16 cellular contexts compared by ENCODE assay signal in the genomic region with DNA sequence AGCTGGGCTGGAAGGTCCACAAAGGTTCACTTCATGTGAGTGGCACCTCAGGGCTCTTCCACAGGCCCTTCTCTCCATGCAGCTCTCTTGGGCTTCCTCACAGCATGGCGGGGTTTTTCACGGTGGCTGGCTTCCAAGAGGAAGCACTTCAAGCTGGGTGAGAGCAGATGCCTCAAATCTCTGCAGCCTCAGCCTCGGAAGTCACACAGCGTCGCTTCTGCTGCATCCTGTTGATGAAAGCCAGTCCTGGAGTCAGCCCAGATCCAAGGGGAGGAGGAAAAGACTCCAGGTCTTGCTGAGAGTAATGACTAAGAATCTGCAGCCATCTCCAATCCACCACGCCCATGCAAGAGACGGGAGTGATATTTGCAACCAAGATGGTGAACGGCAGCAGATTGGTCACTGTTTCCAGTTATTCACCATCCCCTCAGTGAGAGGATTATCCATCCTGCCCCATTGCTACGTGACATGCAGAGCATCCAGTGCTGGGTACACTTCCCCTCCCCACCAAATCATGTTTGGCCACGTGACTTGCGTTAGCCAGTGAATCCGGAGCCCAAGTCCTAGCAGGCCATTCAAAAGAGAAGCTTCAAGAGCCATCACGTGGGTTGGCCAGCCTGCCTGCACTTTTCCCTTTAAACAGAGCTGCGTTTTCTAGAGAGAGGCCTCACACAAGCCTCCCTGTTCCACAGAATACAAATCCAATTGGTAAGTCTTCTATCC.
DNase-seq lines count a peak whose midpoint lies in the region; ATAC-seq and TF ChIP-seq lines count a peak whose summit lies in the region.
"Had no signal": no experiment of that assay in that cellular context is flagged by ENCODE, and none has a peak within 500 bp of the region (broad histone marks: within the 10 kb centered on the region; RNA-seq: fewer than 3 reads in every experiment).

No MANE protein-coding gene starts in this region.

- no peak for TF ChIP-seq CTCF in SK-N-SH (IDR thresholded peaks at IDR 0.05)
- no peak for TF ChIP-seq CTCF in fibroblast of mammary gland (conservative IDR thresholded peaks at IDR 0.05; ENCODE audit: control insufficient read depth, insufficient read depth, low read depth, low read length)
- no peak for TF ChIP-seq CTCF in ascending aorta (IDR thresholded peaks at IDR 0.05)
- TF ChIP-seq CTCF in HFFc6 (IDR thresholded peaks at IDR 0.05) = no peak

- TF ChIP-seq RAD21 in SK-N-SH (IDR thresholded peaks at IDR 0.05; ENCODE audit: low read length) = no peak

- CTCF ChIA-PET in SK-N-SH (lab: Yijun Ruan, JAX) = no interaction called here

- H3K4me1 ChIP-seq in SK-N-SH (ENCODE audit: control insufficient read depth in 1 of 2, insufficient read depth in 2 of 2, low read depth in 1 of 2, low read length in 1 of 2) (peaks cover 0 to 21% of the 10 kb centered on the region in 2 experiments; a peak in 1 of 4 replicates), ascending aorta (peaks cover 0 to 23% of the 10 kb centered on the region in 2 donors)

- ATAC-seq in SK-N-SH treated with all-trans-retinoic acid at 6 μM for 48 hours = no peak
- ATAC-seq: left lobe of liver; naive thymus-derived CD4-positive, alpha-beta T cell had no signal

- 91% methylated on average over 13 of the region's 14 CpGs for WGBS in SK-N-SH (ENCODE audit: low lambda C conversion rate)

- intact Hi-C loops in ascending aorta (cut with DNase I) = no loop called here

- no peaks in the 10 kb centered on the region for H3K79me2 ChIP-seq in SK-N-SH (ENCODE audit: insufficient read depth)
- H3K79me2 ChIP-seq: hepatocyte had no signal

- H3K9me3 ChIP-seq in SK-N-SH (no peaks in the 10 kb centered on the region), ascending aorta (no peaks in the 10 kb centered on the region)

- no peak overlapping the region for H3K27ac Mint-ChIP-seq in HFFc6
- H3K27ac Mint-ChIP-seq: activated B cell treated with CpG ODN at 0.5 μM for 24 hours; activated naive CD8-positive, alpha-beta T cell; naive thymus-derived CD4-positive, alpha-beta T cell had no signal

- peaks cover 10% of the 10 kb centered on the region; the same call in 1 of the 2 replicates for H3K27me3 Mint-ChIP-seq in HFFc6 (ENCODE audit: insufficient read depth)
- H3K27me3 Mint-ChIP-seq: activated naive CD8-positive, alpha-beta T cell had no signal

- H3K4me1 Mint-ChIP-seq in HFFc6 (ENCODE audit: low read depth) = peaks cover 10% of the 10 kb centered on the region
- H3K4me1 Mint-ChIP-seq: activated B cell treated with CpG ODN at 0.5 μM for 24 hours had no signal

- H3K4me3 Mint-ChIP-seq in HFFc6 = no peak overlapping the region
- H3K4me3 Mint-ChIP-seq: activated B cell treated with CpG ODN at 0.5 μM for 24 hours; activated naive CD8-positive, alpha-beta T cell; naive thymus-derived CD4-positive, alpha-beta T cell had no signal

- no peaks in the 10 kb centered on the region for H4K20me1 ChIP-seq in SK-N-SH (ENCODE audit: insufficient read depth)

- no peak overlapping the region for H3K4me3 ChIP-seq in SK-N-SH (ENCODE audit: low read depth in 2 of 2, low read length in 1 of 2)
- no peak overlapping the region for H3K4me3 ChIP-seq in fibroblast of mammary gland (ENCODE audit: control insufficient read depth, low read depth, low read length)
- no peak overlapping the region for H3K4me3 ChIP-seq in ascending aorta
- H3K4me3 ChIP-seq: hepatocyte had no signal

- no peaks in the 10 kb centered on the region for H3K9me3 Mint-ChIP-seq in HFFc6

- H3K27ac ChIP-seq in SK-N-SH (ENCODE audit: low read depth in 2 of 2, low read length in 1 of 2) (no peak overlapping the region), temporal lobe (ENCODE audit: low read depth, low read length) (peak overlapping the region; percentile 58), ascending aorta (no peak overlapping the region)
- H3K27ac ChIP-seq: hepatocyte had no signal

- no peaks in the 10 kb centered on the region for H3K36me3 Mint-ChIP-seq in HFFc6 (ENCODE audit: low read depth)
- H3K36me3 Mint-ChIP-seq: activated naive CD8-positive, alpha-beta T cell; naive thymus-derived CD4-positive, alpha-beta T cell had no signal

- H3F3A ChIP-seq in SK-N-SH (replicated peaks; ENCODE audit: insufficient read depth) = no peaks in the 10 kb centered on the region

- no peak for TF ChIP-seq EP300 in SK-N-SH (IDR thresholded peaks at IDR 0.05; ENCODE audit: borderline replicate concordance in 1 of 2, low read depth in 1 of 2, low read length in 1 of 2)

- POLR2A ChIA-PET in SK-N-SH (lab: Yijun Ruan, JAX) = no interaction called here

- no peak overlapping the region for H3K4me2 ChIP-seq in SK-N-SH
- H3K4me2 ChIP-seq: hepatocyte had no signal

- H3K36me3 ChIP-seq in SK-N-SH (replicated peaks in 1 of 2; ENCODE audit: control insufficient read depth in 1 of 2, insufficient read depth in 2 of 2, low read length in 1 of 2) (no peaks in the 10 kb centered on the region), ascending aorta (no peaks in the 10 kb centered on the region)

- DNase-seq in SK-N-SH = no peak
- peak; percentile 74 for DNase-seq in RPMI7951 (ENCODE audit: low read depth)
- peak; percentile 18 for DNase-seq in fibroblast of mammary gland (ENCODE audit: low read depth)
- no peak for DNase-seq in ascending aorta (ENCODE audit: low spot score in 2 of 2)
- DNase-seq in HFFc6 = no peak
- no peak for DNase-seq in stimulated activated CD4-positive, alpha-beta T cell treated with anti-CD3 and anti-CD28 coated beads, Interleukin-2, amount 100 ng/mL, for 48 hours
- DNase-seq: activated B cell treated with CpG ODN at 0.5 μM for 24 hours; erythroblast; naive thymus-derived CD4-positive, alpha-beta T cell; NCI-H1694 treated with DMSO at 0.1 percent for 48 hours; stimulated activated naive CD4-positive, alpha-beta T cell had no signal

- H2AFZ ChIP-seq in SK-N-SH (ENCODE audit: low read depth) = no peak overlapping the region
- H2AFZ ChIP-seq: hepatocyte had no signal

- no peaks in the 10 kb centered on the region for H3K9me2 ChIP-seq in SK-N-SH

- no peak overlapping the region for H3K9ac ChIP-seq in SK-N-SH

- H3K27me3 ChIP-seq in SK-N-SH (ENCODE audit: insufficient read depth) (no peaks in the 10 kb centered on the region), ascending aorta (no peaks in the 10 kb centered on the region)
- H3K27me3 ChIP-seq: hepatocyte had no signal

TF ChIP-seq in SK-N-SH treated with all-trans-retinoic acid at 6 μM for 48 hours, 23 proteins besides CTCF, POLR2A, EP300 and RAD21:
- TF ChIP-seq, protein P1, sequence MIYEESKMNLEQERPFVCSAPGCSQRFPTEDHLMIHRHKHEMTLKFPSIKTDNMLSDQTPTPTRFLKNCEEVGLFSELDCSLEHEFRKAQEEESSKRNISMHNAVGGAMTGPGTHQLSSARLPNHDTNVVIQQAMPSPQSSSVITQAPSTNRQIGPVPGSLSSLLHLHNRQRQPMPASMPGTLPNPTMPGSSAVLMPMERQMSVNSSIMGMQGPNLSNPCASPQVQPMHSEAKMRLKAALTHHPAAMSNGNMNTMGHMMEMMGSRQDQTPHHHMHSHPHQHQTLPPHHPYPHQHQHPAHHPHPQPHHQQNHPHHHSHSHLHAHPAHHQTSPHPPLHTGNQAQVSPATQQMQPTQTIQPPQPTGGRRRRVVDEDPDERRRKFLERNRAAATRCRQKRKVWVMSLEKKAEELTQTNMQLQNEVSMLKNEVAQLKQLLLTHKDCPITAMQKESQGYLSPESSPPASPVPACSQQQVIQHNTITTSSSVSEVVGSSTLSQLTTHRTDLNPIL (CRISPR knock-in tag; IDR thresholded peaks at IDR 0.05; ENCODE audit: low read depth) = no peak
- TF ChIP-seq ZNF565 (CRISPR knock-in tag; conservative IDR thresholded peaks at IDR 0.05; ENCODE audit: low read depth) (peak; percentile 99), OSR1 (CRISPR knock-in tag; IDR thresholded peaks at IDR 0.05) (no peak), ZFP30 (CRISPR knock-in tag; IDR thresholded peaks at IDR 0.05) (no peak), CSDC2 (CRISPR knock-in tag; IDR thresholded peaks at IDR 0.05) (no peak)

TF ChIP-seq in SK-N-SH, 30 proteins besides CTCF, POLR2A, EP300 and RAD21 (continues in another document):
- no peak for TF ChIP-seq FOXJ3 (CRISPR knock-in tag; IDR thresholded peaks at IDR 0.05)
- TF ChIP-seq, protein P2, sequence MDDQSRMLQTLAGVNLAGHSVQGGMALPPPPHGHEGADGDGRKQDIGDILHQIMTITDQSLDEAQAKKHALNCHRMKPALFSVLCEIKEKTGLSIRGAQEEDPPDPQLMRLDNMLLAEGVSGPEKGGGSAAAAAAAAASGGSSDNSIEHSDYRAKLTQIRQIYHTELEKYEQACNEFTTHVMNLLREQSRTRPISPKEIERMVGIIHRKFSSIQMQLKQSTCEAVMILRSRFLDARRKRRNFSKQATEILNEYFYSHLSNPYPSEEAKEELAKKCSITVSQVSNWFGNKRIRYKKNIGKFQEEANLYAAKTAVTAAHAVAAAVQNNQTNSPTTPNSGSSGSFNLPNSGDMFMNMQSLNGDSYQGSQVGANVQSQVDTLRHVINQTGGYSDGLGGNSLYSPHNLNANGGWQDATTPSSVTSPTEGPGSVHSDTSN (IDR thresholded peaks at IDR 0.05) = no peak
- no peak for TF ChIP-seq NFIC (IDR thresholded peaks at IDR 0.05; ENCODE audit: borderline replicate concordance)
- TF ChIP-seq, protein P3, sequence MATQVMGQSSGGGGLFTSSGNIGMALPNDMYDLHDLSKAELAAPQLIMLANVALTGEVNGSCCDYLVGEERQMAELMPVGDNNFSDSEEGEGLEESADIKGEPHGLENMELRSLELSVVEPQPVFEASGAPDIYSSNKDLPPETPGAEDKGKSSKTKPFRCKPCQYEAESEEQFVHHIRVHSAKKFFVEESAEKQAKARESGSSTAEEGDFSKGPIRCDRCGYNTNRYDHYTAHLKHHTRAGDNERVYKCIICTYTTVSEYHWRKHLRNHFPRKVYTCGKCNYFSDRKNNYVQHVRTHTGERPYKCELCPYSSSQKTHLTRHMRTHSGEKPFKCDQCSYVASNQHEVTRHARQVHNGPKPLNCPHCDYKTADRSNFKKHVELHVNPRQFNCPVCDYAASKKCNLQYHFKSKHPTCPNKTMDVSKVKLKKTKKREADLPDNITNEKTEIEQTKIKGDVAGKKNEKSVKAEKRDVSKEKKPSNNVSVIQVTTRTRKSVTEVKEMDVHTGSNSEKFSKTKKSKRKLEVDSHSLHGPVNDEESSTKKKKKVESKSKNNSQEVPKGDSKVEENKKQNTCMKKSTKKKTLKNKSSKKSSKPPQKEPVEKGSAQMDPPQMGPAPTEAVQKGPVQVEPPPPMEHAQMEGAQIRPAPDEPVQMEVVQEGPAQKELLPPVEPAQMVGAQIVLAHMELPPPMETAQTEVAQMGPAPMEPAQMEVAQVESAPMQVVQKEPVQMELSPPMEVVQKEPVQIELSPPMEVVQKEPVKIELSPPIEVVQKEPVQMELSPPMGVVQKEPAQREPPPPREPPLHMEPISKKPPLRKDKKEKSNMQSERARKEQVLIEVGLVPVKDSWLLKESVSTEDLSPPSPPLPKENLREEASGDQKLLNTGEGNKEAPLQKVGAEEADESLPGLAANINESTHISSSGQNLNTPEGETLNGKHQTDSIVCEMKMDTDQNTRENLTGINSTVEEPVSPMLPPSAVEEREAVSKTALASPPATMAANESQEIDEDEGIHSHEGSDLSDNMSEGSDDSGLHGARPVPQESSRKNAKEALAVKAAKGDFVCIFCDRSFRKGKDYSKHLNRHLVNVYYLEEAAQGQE (IDR thresholded peaks at IDR 0.05; ENCODE audit: low read depth, low read length) = no peak
- no peak for TF ChIP-seq GABPA (IDR thresholded peaks at IDR 0.05; ENCODE audit: low read depth)

Comparison
In these comparisons a context has a peak if more than half of its experiments do, and no peak if none do; other contexts are left out.
1. DNase-seq: peak in RPMI7951 (single experiment) and fibroblast of mammary gland (single experiment); none in SK-N-SH (single experiment), ascending aorta (0 of 2), HFFc6 (single experiment) and stimulated activated CD4-positive, alpha-beta T cell treated with anti-CD3 and anti-CD28 coated beads, Interleukin-2, amount 100 ng/mL, for 48 hours (0 of 2).